Comparison of ENCODE assay signal across 21 cellular contexts in genomic region chr7:93036149-93036640, GRCh38.
A peak's percentile ranks its signal among the peaks of the same experiment; 100 is the strongest.
DNase-seq lines count a peak whose midpoint lies in the region; ATAC-seq and TF ChIP-seq lines count a peak whose summit lies in the region.
"Had no signal": no experiment of that assay in that cellular context is flagged by ENCODE, and none has a peak within 500 bp of the region (broad histone marks: within the 10 kb centered on the region; RNA-seq: fewer than 3 reads in every experiment).

No MANE protein-coding gene starts in this region.

- no peaks in the 10 kb centered on the region for H3K4me1 ChIP-seq in endodermal cell (ENCODE audit: control insufficient read depth, insufficient read depth, low read length)
- H3K4me1 ChIP-seq in transverse colon, result no peaks in the 10 kb centered on the region
- H3K4me1 ChIP-seq: lower lobe of right lung had no signal

- CTCF ChIA-PET in activated naive CD4-positive, alpha-beta T cell treated with anti-CD3 and anti-CD28 coated beads for 36 hours (lab: Charles Lee), result interaction anchor here (0.8 to 1.8 kb wide), 4 partner anchors 11 to 426 kb away, joined by 3 to 5 read pairs (median 4); no protein-coding TSS in a partner anchor

- TF ChIP-seq CTCF in endodermal cell (conservative IDR thresholded peaks at IDR 0.05) (peak; percentile 50), transverse colon (IDR thresholded peaks at IDR 0.05) (no peak)

- no peak overlapping the region for H3K9ac ChIP-seq in endodermal cell (ENCODE audit: extremely low read depth, low read length, poor library complexity, severe bottlenecking)
- H3K9ac ChIP-seq: neural progenitor cell had no signal

- peak; percentile 28 for ATAC-seq in GM21528 (IDR thresholded peaks at IDR 0.05; ENCODE audit: low FRiP score, unreplicated experiment)
- ATAC-seq: lower lobe of right lung had no signal

- H3K9me3 ChIP-seq in endodermal cell (ENCODE audit: control insufficient read depth, low read length), result no peaks in the 10 kb centered on the region
- peaks cover 4% of the 10 kb centered on the region in 2 donors for H3K9me3 ChIP-seq in transverse colon

- H3K27ac Mint-ChIP-seq in activated naive CD4-positive, alpha-beta T cell treated with anti-CD3 and anti-CD28 coated beads for 36 hours, result peak overlapping the region; percentile 59
- H3K27ac Mint-ChIP-seq in T-helper 1 cell treated with Interleukin-12 subunit alpha and Interleukin-12 subunit beta and Interleukin-4 antibody, amounts not matched to agents 30 μg/mL and 1 μg/mL, for 36 hours, result peak overlapping the region; percentile 86
- H3K27ac Mint-ChIP-seq in endodermal cell, result no peak overlapping the region
- H3K27ac Mint-ChIP-seq: CD8-positive, alpha-beta T cell; dendritic cell treated with granulocyte-macrophage colony-stimulating factor and Interleukin-4, amounts not matched to agents 40 ng/mL and 50 ng/mL, for 4 days; neural progenitor cell; progenitor cell of endocrine pancreas had no signal

- no peaks in the 10 kb centered on the region for H3K27me3 Mint-ChIP-seq in activated naive CD4-positive, alpha-beta T cell treated with anti-CD3 and anti-CD28 coated beads for 36 hours (ENCODE audit: low read depth)
- no peaks in the 10 kb centered on the region for H3K27me3 Mint-ChIP-seq in T-helper 1 cell treated with Interleukin-12 subunit alpha and Interleukin-12 subunit beta and Interleukin-4 antibody, amounts not matched to agents 30 μg/mL and 1 μg/mL, for 36 hours (ENCODE audit: low read depth)
- peaks cover 21% of the 10 kb centered on the region for H3K27me3 Mint-ChIP-seq in endodermal cell (ENCODE audit: insufficient read depth)
- H3K27me3 Mint-ChIP-seq: dendritic cell treated with granulocyte-macrophage colony-stimulating factor and Interleukin-4, amounts not matched to agents 40 ng/mL and 50 ng/mL, for 4 days; progenitor cell of endocrine pancreas had no signal

- DNase-seq in activated naive CD4-positive, alpha-beta T cell treated with anti-CD3 and anti-CD28 coated beads for 36 hours, result no peak
- no peak for DNase-seq in activated naive CD4-positive, alpha-beta T cell (lab: John Stamatoyannopoulos, UW)
- DNase-seq in endodermal cell (no peak), substantia nigra (lab: John Stamatoyannopoulos, UW) (no peak), transverse colon (no peak), A172 (ENCODE audit: low spot score) (no peak)
- DNase-seq: activated effector memory CD4-positive, alpha-beta T cell treated with Interleukin-2 at 50 U/mL for 16 hours; aorta; CD8-positive, alpha-beta T cell; DMS153; GOT3; IMR-90; kidney; lower lobe of right lung; NCI-H510A treated with DMSO at 0.1 percent for 48 hours; WERI-Rb-1 had no signal

- no peak overlapping the region for H3K4me3 ChIP-seq in endodermal cell (ENCODE audit: low read length)
- H3K4me3 ChIP-seq in transverse colon, result no peak overlapping the region
- H3K4me3 ChIP-seq: lower lobe of right lung, neural progenitor cell had no signal

- H3K27me3 ChIP-seq in endodermal cell (ENCODE audit: control insufficient read depth, insufficient read depth, low read length, poor library complexity, severe bottlenecking) (no peaks in the 10 kb centered on the region), transverse colon (no peaks in the 10 kb centered on the region)
- H3K27me3 ChIP-seq: neural progenitor cell had no signal

- no peak overlapping the region for H3K27ac ChIP-seq in endodermal cell (ENCODE audit: low read depth, low read length)
- no peak overlapping the region for H3K27ac ChIP-seq in substantia nigra (ENCODE audit: low read depth, low read length, poor library complexity, severe bottlenecking)
- no peak overlapping the region for H3K27ac ChIP-seq in transverse colon
- H3K27ac ChIP-seq: lower lobe of right lung, neural progenitor cell, WERI-Rb-1 had no signal

- peaks cover 22% of the 10 kb centered on the region for H3K4me1 Mint-ChIP-seq in activated naive CD4-positive, alpha-beta T cell treated with anti-CD3 and anti-CD28 coated beads for 36 hours (ENCODE audit: low read depth)
- H3K4me1 Mint-ChIP-seq in T-helper 1 cell treated with Interleukin-12 subunit alpha and Interleukin-12 subunit beta and Interleukin-4 antibody, amounts not matched to agents 30 μg/mL and 1 μg/mL, for 36 hours (ENCODE audit: low read depth), result peaks cover 33% of the 10 kb centered on the region
- H3K4me1 Mint-ChIP-seq in endodermal cell, result peaks cover 5% of the 10 kb centered on the region

- 96 to 100% methylated on average over 1 of the region's 1 CpG for WGBS in endodermal cell (ENCODE audit: insufficient coverage in 1 of 2, insufficient read length in 1 of 2), 2 experiments
- WGBS in transverse colon (ENCODE audit: low coverage in 1 of 2), 2 donors, result 84 to 100% methylated on average over 1 of the region's 1 CpG

- in situ Hi-C loops in transverse colon (cut with MboI; ENCODE audit: low pct_ligation_motif_present in 1 of 4, low pct_unique_long_range_greater_than_20kb in 1 of 4, low sequenced_read_pairs in 3 of 4), result no loop called here

- no peaks in the 10 kb centered on the region for H3K36me3 Mint-ChIP-seq in activated naive CD4-positive, alpha-beta T cell treated with anti-CD3 and anti-CD28 coated beads for 36 hours (ENCODE audit: low read depth)
- peaks cover 23% of the 10 kb centered on the region for H3K36me3 Mint-ChIP-seq in T-helper 1 cell treated with Interleukin-12 subunit alpha and Interleukin-12 subunit beta and Interleukin-4 antibody, amounts not matched to agents 30 μg/mL and 1 μg/mL, for 36 hours (ENCODE audit: low read depth)
- H3K36me3 Mint-ChIP-seq in endodermal cell (ENCODE audit: low read depth), result no peaks in the 10 kb centered on the region

- no peak overlapping the region for H3K4me3 Mint-ChIP-seq in activated naive CD4-positive, alpha-beta T cell treated with anti-CD3 and anti-CD28 coated beads for 36 hours
- H3K4me3 Mint-ChIP-seq in T-helper 1 cell treated with Interleukin-12 subunit alpha and Interleukin-12 subunit beta and Interleukin-4 antibody, amounts not matched to agents 30 μg/mL and 1 μg/mL, for 36 hours, result no peak overlapping the region
- no peak overlapping the region for H3K4me3 Mint-ChIP-seq in endodermal cell
- H3K4me3 Mint-ChIP-seq: CD8-positive, alpha-beta T cell; dendritic cell treated with granulocyte-macrophage colony-stimulating factor and Interleukin-4, amounts not matched to agents 40 ng/mL and 50 ng/mL, for 4 days; neural progenitor cell had no signal

- H3K36me3 ChIP-seq in endodermal cell (ENCODE audit: control insufficient read depth, insufficient read depth, low read length) (no peaks in the 10 kb centered on the region), transverse colon (no peaks in the 10 kb centered on the region)
- H3K36me3 ChIP-seq: lower lobe of right lung, neural progenitor cell, WERI-Rb-1 had no signal

- H3K9me3 Mint-ChIP-seq in activated naive CD4-positive, alpha-beta T cell treated with anti-CD3 and anti-CD28 coated beads for 36 hours, result peaks cover 14% of the 10 kb centered on the region
- H3K9me3 Mint-ChIP-seq in T-helper 1 cell treated with Interleukin-12 subunit alpha and Interleukin-12 subunit beta and Interleukin-4 antibody, amounts not matched to agents 30 μg/mL and 1 μg/mL, for 36 hours, result peaks cover 36% of the 10 kb centered on the region
- peaks cover 12% of the 10 kb centered on the region for H3K9me3 Mint-ChIP-seq in endodermal cell

- TF ChIP-seq POLR2A in transverse colon (IDR thresholded peaks at IDR 0.05), result no peak

- intact Hi-C loops in activated naive CD4-positive, alpha-beta T cell treated with anti-CD3 and anti-CD28 coated beads for 36 hours (cut with micrococcal nuclease), result loop anchor here (1.0 kb wide), 5 partner anchors 11 to 508 kb away; partner anchors contain the start of genes PEX1 and RBM48
- intact Hi-C loops in transverse colon (cut with DNase I; ENCODE audit: low total_unique reads), result no loop called here

- no peak for TF ChIP-seq EP300 in transverse colon (IDR thresholded peaks at IDR 0.05; ENCODE audit: low read depth)
